ENCODE assay signal across 9 cellular contexts in genomic region chr1:12454406-12455391, GRCh38.
DNase-seq lines count a peak whose midpoint lies in the region; ATAC-seq and TF ChIP-seq lines count a peak whose summit lies in the region.
"Had no signal": no experiment of that assay in that cellular context is flagged by ENCODE, and none has a peak within 500 bp of the region (broad histone marks: within the 10 kb centered on the region; RNA-seq: fewer than 3 reads in every experiment).

No MANE protein-coding gene starts in this region.

- no peak for TF ChIP-seq POLR2A in spleen (IDR thresholded peaks at IDR 0.05)
- TF ChIP-seq POLR2A in GM18505 (IDR thresholded peaks at IDR 0.05; ENCODE audit: borderline replicate concordance, extremely low read depth, insufficient read depth, insufficient read length), result no peak

- intact Hi-C loops in left ventricle myocardium superior (cut with micrococcal nuclease) (no loop called here), spleen (cut with DNase I; ENCODE audit: low total_unique reads) (no loop called here)

- ATAC-seq in SK-N-SH treated with all-trans-retinoic acid at 6 μM for 48 hours (peak; percentile 86), left ventricle myocardium superior (peak; percentile 33), GM18505 (IDR thresholded peaks at IDR 0.05; ENCODE audit: unreplicated experiment) (no peak)

- H3K36me3 ChIP-seq in spleen, result peaks cover 0 to 78% (median 23%) of the 10 kb centered on the region in 6 donors

- H3K27me3 ChIP-seq in spleen (replicated peaks in 1 of 7), result no peaks in the 10 kb centered on the region

- DNase-seq in H4 (ENCODE audit: low spot score), result peak; percentile 60
- DNase-seq in left ventricle myocardium superior, result no peak
- DNase-seq in spleen, result no peak
- DNase-seq in GDM1 (lab: John Stamatoyannopoulos, UW), result no peak
- DNase-seq in stimulated activated CD4-positive, alpha-beta T cell treated with anti-CD3 and anti-CD28 coated beads, Interleukin-15, amount 100 ng/mL, for 24 hours, result no peak
- DNase-seq: hypothalamus, T-helper 9 cell had no signal

- peak overlapping the region in 5 of 8 donors; percentile 1 to 48 (median 25) for H3K27ac ChIP-seq in spleen

- H3K9me3 ChIP-seq in spleen, result no peaks in the 10 kb centered on the region

- TF ChIP-seq CTCF in spleen (IDR thresholded peaks at IDR 0.05 in 8 of 11, conservative IDR thresholded peaks at IDR 0.05 in 3 of 11), result no peak

- peaks cover 7 to 87% (median 42%) of the 10 kb centered on the region in 6 donors for H3K4me1 ChIP-seq in spleen

- H3K4me3 ChIP-seq in spleen, result no peak overlapping the region

- WGBS in spleen, 5 donors, result 83 to 91% (median 88%) methylated on average over 4 of the region's 4 CpGs

TF ChIP-seq in SK-N-SH treated with all-trans-retinoic acid at 6 μM for 48 hours, 23 proteins besides CTCF, POLR2A, EP300 and RAD21:
- TF ChIP-seq OSR1 (CRISPR knock-in tag; IDR thresholded peaks at IDR 0.05), result peak; percentile 98
- TF ChIP-seq ZNF8 (CRISPR knock-in tag; IDR thresholded peaks at IDR 0.05), result no peak
- TF ChIP-seq CSDC2 (CRISPR knock-in tag; IDR thresholded peaks at IDR 0.05), result peak; percentile 99
- TF ChIP-seq ZNF565 (CRISPR knock-in tag; conservative IDR thresholded peaks at IDR 0.05; ENCODE audit: low read depth), result no peak
- 0 out of 2 replicates have a peak, but pooled peaks have one; percentile 47 for TF ChIP-seq GLIS3 (CRISPR knock-in tag; IDR thresholded peaks at IDR 0.05)
- peak; percentile 89 for TF ChIP-seq TOX (CRISPR knock-in tag; IDR thresholded peaks at IDR 0.05; ENCODE audit: borderline replicate concordance)
- TF ChIP-seq ESRRG (CRISPR knock-in tag; IDR thresholded peaks at IDR 0.05), result peak; percentile 63; the same call in 1 of the 2 replicates
- TF ChIP-seq ZNF70 (CRISPR knock-in tag; IDR thresholded peaks at IDR 0.05), result no peak
- TF ChIP-seq ZFP3 (CRISPR knock-in tag; IDR thresholded peaks at IDR 0.05), result peak; percentile 86; the same call in 1 of the 2 replicates
- TF ChIP-seq ZFP30 (CRISPR knock-in tag; IDR thresholded peaks at IDR 0.05), result 0 out of 2 replicates have a peak, but pooled peaks have one; percentile 3
- no peak for TF ChIP-seq PPARA (CRISPR knock-in tag; IDR thresholded peaks at IDR 0.05; ENCODE audit: borderline replicate concordance)
- TF ChIP-seq BACH2 (CRISPR knock-in tag; IDR thresholded peaks at IDR 0.05; ENCODE audit: borderline replicate concordance), result no peak
- TF ChIP-seq ARNTL (CRISPR knock-in tag; IDR thresholded peaks at IDR 0.05; ENCODE audit: borderline replicate concordance, low read depth), result no peak
- TF ChIP-seq PATZ1 (CRISPR knock-in tag; IDR thresholded peaks at IDR 0.05; ENCODE audit: borderline replicate concordance), result peak; percentile 80
- peak; percentile 61; the same call in 1 of the 2 replicates for TF ChIP-seq TCF4 (CRISPR knock-in tag; IDR thresholded peaks at IDR 0.05; ENCODE audit: borderline replicate concordance)
- peak; percentile 59 for TF ChIP-seq CREB5 (CRISPR knock-in tag; IDR thresholded peaks at IDR 0.05; ENCODE audit: low read depth)
- peak; percentile 99 for TF ChIP-seq ISL1 (CRISPR knock-in tag; IDR thresholded peaks at IDR 0.05)
- TF ChIP-seq POU6F1 (CRISPR knock-in tag; IDR thresholded peaks at IDR 0.05; ENCODE audit: borderline replicate concordance, low read depth), result 0 out of 2 replicates have a peak, but pooled peaks have one; percentile 21
- peak; percentile 62; the same call in 1 of the 2 replicates for TF ChIP-seq CSRNP3 (CRISPR knock-in tag; IDR thresholded peaks at IDR 0.05)
- TF ChIP-seq ZC3H10 (CRISPR knock-in tag; IDR thresholded peaks at IDR 0.05), result peak; percentile 90
- peak; percentile 98 for TF ChIP-seq SNAI2 (CRISPR knock-in tag; IDR thresholded peaks at IDR 0.05)
- TF ChIP-seq TSHZ2 (CRISPR knock-in tag; IDR thresholded peaks at IDR 0.05), result peak; percentile 50; the same call in 1 of the 2 replicates
- peak; percentile 80 for TF ChIP-seq RARB (CRISPR knock-in tag; IDR thresholded peaks at IDR 0.05)
